ENCODE assay signal across 8 cellular contexts in genomic region chr9:35844628-35845301, GRCh38. TPM values are rescaled to one million over a fixed set of nuclear protein-coding genes. Genes with fewer than 3 reads are reported as not detected.
DNase-seq lines count a peak whose midpoint lies in the region; ATAC-seq and TF ChIP-seq lines count a peak whose summit lies in the region.

No MANE protein-coding gene starts in this region.

- no peaks in the 10 kb centered on the region for H3K9me3 Mint-ChIP-seq in activated CD4-positive, alpha-beta T cell treated with anti-CD3 and anti-CD28 coated beads, Interleukin-2, amount 10 ng/mL, durations not matched to agents 7 days and 5 days
- peaks cover 10% of the 10 kb centered on the region for H3K9me3 Mint-ChIP-seq in dendritic cell treated with granulocyte-macrophage colony-stimulating factor and Interleukin-4, amounts not matched to agents 40 ng/mL and 50 ng/mL, for 4 days
- no peaks in the 10 kb centered on the region for H3K9me3 Mint-ChIP-seq in memory B cell

- H4K20me1 ChIP-seq in OCI-LY3 (ENCODE audit: insufficient read depth, low read length): no peaks in the 10 kb centered on the region

- H3K27ac ChIP-seq in OCI-LY3 (ENCODE audit: low read length): no peak overlapping the region

- H3K4me1 Mint-ChIP-seq in activated CD4-positive, alpha-beta T cell treated with anti-CD3 and anti-CD28 coated beads, Interleukin-2, amount 10 ng/mL, durations not matched to agents 7 days and 5 days: peaks cover 22% of the 10 kb centered on the region
- H3K4me1 Mint-ChIP-seq in dendritic cell treated with granulocyte-macrophage colony-stimulating factor and Interleukin-4, amounts not matched to agents 40 ng/mL and 50 ng/mL, for 4 days (ENCODE audit: low read depth): peaks cover 79% of the 10 kb centered on the region
- H3K4me1 Mint-ChIP-seq in memory B cell: peaks cover 54% of the 10 kb centered on the region

- H3K4me2 ChIP-seq in OCI-LY3 (ENCODE audit: low read length): peak overlapping the region; percentile 49

- H3K4me3 Mint-ChIP-seq in activated CD4-positive, alpha-beta T cell treated with anti-CD3 and anti-CD28 coated beads, Interleukin-2, amount 10 ng/mL, durations not matched to agents 7 days and 5 days: no peak overlapping the region
- no peak overlapping the region for H3K4me3 Mint-ChIP-seq in dendritic cell treated with granulocyte-macrophage colony-stimulating factor and Interleukin-4, amounts not matched to agents 40 ng/mL and 50 ng/mL, for 4 days
- peak overlapping the region; percentile 45 for H3K4me3 Mint-ChIP-seq in memory B cell

- peak; percentile 92 for ATAC-seq in memory B cell (ENCODE audit: low read depth)
- no peak for ATAC-seq in HG02571 (IDR thresholded peaks at IDR 0.05; ENCODE audit: unreplicated experiment)

- peaks cover 55% of the 10 kb centered on the region for H3K4me1 ChIP-seq in OCI-LY3 (ENCODE audit: low read length)

- H3K36me3 ChIP-seq in OCI-LY3 (replicated peaks; ENCODE audit: low read depth, low read length): peaks cover 24% of the 10 kb centered on the region

- CTCF ChIA-PET in activated CD4-positive, alpha-beta T cell treated with anti-CD3 and anti-CD28 coated beads, Interleukin-2, amount 10 ng/mL, durations not matched to agents 7 days and 5 days (lab: Charles Lee): interaction anchor here (0.8 to 1.9 kb wide), 3 partner anchors 18 to 54 kb away, joined by 3 to 4 read pairs (median 3); partner anchors contain the start of gene SPAG8

- intact Hi-C loops in dendritic cell treated with granulocyte-macrophage colony-stimulating factor and Interleukin-4, amounts not matched to agents 40 ng/mL and 50 ng/mL, for 4 days (cut with micrococcal nuclease): loop anchor here (2.0 to 5.0 kb wide), 2 partner anchors 16 to 38 kb away; partner anchors contain the start of genes FAM221B and TMEM8B

- H3K9ac ChIP-seq in OCI-LY3 (ENCODE audit: low read length): no peak overlapping the region

- peak overlapping the region; percentile 6 for H3K27ac Mint-ChIP-seq in activated CD4-positive, alpha-beta T cell treated with anti-CD3 and anti-CD28 coated beads, Interleukin-2, amount 10 ng/mL, durations not matched to agents 7 days and 5 days
- peak overlapping the region; percentile 76 for H3K27ac Mint-ChIP-seq in dendritic cell treated with granulocyte-macrophage colony-stimulating factor and Interleukin-4, amounts not matched to agents 40 ng/mL and 50 ng/mL, for 4 days
- peak overlapping the region; percentile 48 for H3K27ac Mint-ChIP-seq in memory B cell

- no peak for TF ChIP-seq CTCF in OCI-LY3 (IDR thresholded peaks at IDR 0.05; ENCODE audit: low read depth, low read length)

- peak; percentile 41 for DNase-seq in activated CD4-positive, alpha-beta T cell treated with anti-CD3 and anti-CD28 coated beads, Interleukin-2, amount 10 ng/mL, durations not matched to agents 7 days and 5 days
- DNase-seq in activated CD4-positive, alpha-beta T cell treated with anti-CD3 and anti-CD28 coated beads for 1 hour: no peak
- DNase-seq in memory B cell (ENCODE audit: low spot score in 2 of 2): peak in 1 of 2 donors; percentile 56
- DNase-seq in NCI-H2081 (lab: John Stamatoyannopoulos, UW): no peak
- no peak for DNase-seq in cortex of kidney (lab: John Stamatoyannopoulos, UW)

- H3K27me3 Mint-ChIP-seq in activated CD4-positive, alpha-beta T cell treated with anti-CD3 and anti-CD28 coated beads, Interleukin-2, amount 10 ng/mL, durations not matched to agents 7 days and 5 days: no peaks in the 10 kb centered on the region
- H3K27me3 Mint-ChIP-seq in dendritic cell treated with granulocyte-macrophage colony-stimulating factor and Interleukin-4, amounts not matched to agents 40 ng/mL and 50 ng/mL, for 4 days: peaks cover 82% of the 10 kb centered on the region
- H3K27me3 Mint-ChIP-seq in memory B cell: no peaks in the 10 kb centered on the region

- H3K9me3 ChIP-seq in OCI-LY3 (ENCODE audit: insufficient read depth, low read length): no peaks in the 10 kb centered on the region

- H3K79me2 ChIP-seq in OCI-LY3 (ENCODE audit: low read length): no peaks in the 10 kb centered on the region

- no peaks in the 10 kb centered on the region for H3K27me3 ChIP-seq in OCI-LY3 (ENCODE audit: low read depth, low read length)

- H3K4me3 ChIP-seq in OCI-LY3 (ENCODE audit: low read length): no peak overlapping the region

- no peaks in the 10 kb centered on the region for H3K36me3 Mint-ChIP-seq in activated CD4-positive, alpha-beta T cell treated with anti-CD3 and anti-CD28 coated beads, Interleukin-2, amount 10 ng/mL, durations not matched to agents 7 days and 5 days (ENCODE audit: low read depth)
- H3K36me3 Mint-ChIP-seq in dendritic cell treated with granulocyte-macrophage colony-stimulating factor and Interleukin-4, amounts not matched to agents 40 ng/mL and 50 ng/mL, for 4 days (ENCODE audit: low read depth): peaks cover 7% of the 10 kb centered on the region
- H3K36me3 Mint-ChIP-seq in memory B cell: peaks cover 2% of the 10 kb centered on the region

- no peak overlapping the region for H2AFZ ChIP-seq in OCI-LY3 (ENCODE audit: low read depth, low read length)

- POLR2A ChIA-PET in activated CD4-positive, alpha-beta T cell treated with anti-CD3 and anti-CD28 coated beads, Interleukin-2, amount 10 ng/mL, durations not matched to agents 7 days and 5 days (lab: Charles Lee): interaction anchor here (0.6 kb wide), 1 partner anchor 117 kb away, joined by 3 read pairs; no protein-coding TSS in a partner anchor

RNA-seq across cellular contexts. Expression of gene TMEM8B, which starts 15.7 kb away (rescaled TPM):
- total RNA-seq in activated CD4-positive, alpha-beta T cell treated with anti-CD3 and anti-CD28 coated beads, Interleukin-2, amount 10 ng/mL, durations not matched to agents 7 days and 5 days: 1 to 10 TPM; 3.8 to 4.0 TPM

RNA-seq across cellular contexts. Expression of gene FAM221B, which starts 16.2 kb away (rescaled TPM):
- not detected for total RNA-seq in activated CD4-positive, alpha-beta T cell treated with anti-CD3 and anti-CD28 coated beads, Interleukin-2, amount 10 ng/mL, durations not matched to agents 7 days and 5 days

RNA-seq across cellular contexts. Expression of gene OR13J1, which starts 25.4 kb away (rescaled TPM):
- not detected for total RNA-seq in activated CD4-positive, alpha-beta T cell treated with anti-CD3 and anti-CD28 coated beads, Interleukin-2, amount 10 ng/mL, durations not matched to agents 7 days and 5 days

RNA-seq across cellular contexts. Expression of gene HINT2, which starts 29.9 kb away (rescaled TPM):
- 10 to 100 TPM; 56.5 to 69.9 TPM for total RNA-seq in activated CD4-positive, alpha-beta T cell treated with anti-CD3 and anti-CD28 coated beads, Interleukin-2, amount 10 ng/mL, durations not matched to agents 7 days and 5 days

RNA-seq across cellular contexts. Expression of gene SPAG8, which starts 32.7 kb away (rescaled TPM):
- total RNA-seq in activated CD4-positive, alpha-beta T cell treated with anti-CD3 and anti-CD28 coated beads, Interleukin-2, amount 10 ng/mL, durations not matched to agents 7 days and 5 days: 1 to 10 TPM; 1.8 to 2.5 TPM

Comparison
In these comparisons a context has a peak if more than half of its experiments do, and no peak if none do; other contexts are left out.
1. H3K27ac Mint-ChIP-seq: peak in every context shown above with its lines; median percentile 76 in dendritic cell treated with granulocyte-macrophage colony-stimulating factor and Interleukin-4, amounts not matched to agents 40 ng/mL and 50 ng/mL, for 4 days; 48 in memory B cell; 6 in activated CD4-positive, alpha-beta T cell treated with anti-CD3 and anti-CD28 coated beads, Interleukin-2, amount 10 ng/mL, durations not matched to agents 7 days and 5 days.